In genomic region chr2:237882510-237883481, GRCh38 we compare ENCODE assay signal across 22 cellular contexts. TPM values are rescaled to one million over a fixed set of nuclear protein-coding genes. Genes with fewer than 3 reads are reported as not detected.
DNase-seq lines count a peak whose midpoint lies in the region; ATAC-seq, FAIRE-seq and TF ChIP-seq lines count a peak whose summit lies in the region.
"Had no signal": no experiment of that assay in that cellular context is flagged by ENCODE, and none has a peak within 500 bp of the region (broad histone marks: within the 10 kb centered on the region; RNA-seq: fewer than 3 reads in every experiment).

No MANE protein-coding gene starts in this region.

- 62 to 70% methylated on average over 17 to 20 of the region's 20 CpGs for WGBS in body of pancreas, 2 donors
- WGBS in stomach, 5 donors = 90 to 96% (median 94%) methylated on average over 19 to 20 of the region's 20 CpGs

- H3K9ac ChIP-seq in muscle layer of colon (ENCODE audit: low read length) = peak overlapping the region; percentile 6

- ATAC-seq in body of pancreas (peak; percentile 43), HG03175 (IDR thresholded peaks at IDR 0.05; ENCODE audit: unreplicated experiment) (no peak)
- ATAC-seq: activated CD8-positive, alpha-beta memory T cell treated with anti-CD3 and anti-CD28 coated beads, Interleukin-2, amount 10 ng/mL, durations not matched to agents 7 days and 5 days; activated naive CD4-positive, alpha-beta T cell treated with anti-CD3 and anti-CD28 coated beads, Interleukin-2, amount 50 U/mL, for 72 hours; left lobe of liver had no signal

- no peak for TF ChIP-seq POLR2A in body of pancreas (IDR thresholded peaks at IDR 0.05)
- TF ChIP-seq POLR2A in stomach (IDR thresholded peaks at IDR 0.05) = no peak

- no peak for TF ChIP-seq EP300 in stomach (IDR thresholded peaks at IDR 0.05)

- DNase-seq in D341Med (ENCODE audit: low spot score) (peak; percentile 15), body of pancreas (peak; percentile 35 to 64 (median 58)), stomach (no peak), GM19239 (ENCODE audit: insufficient read length, low spot score) (no peak), GM10266 (ENCODE audit: extremely low spot score) (no peak)
- DNase-seq: activated CD4-positive, alpha-beta T cell treated with anti-CD3 and anti-CD28 coated beads, Interleukin-2, amount 50 U/mL, for 1 hour; activated CD8-positive, alpha-beta memory T cell treated with anti-CD3 and anti-CD28 coated beads, Interleukin-2, amount 10 ng/mL, durations not matched to agents 7 days and 5 days; EL; midbrain; NCI-H1092 treated with DMSO at 0.1 percent for 48 hours; NCI-H1930; WERI-Rb-1 had no signal

- TF ChIP-seq CTCF in body of pancreas (IDR thresholded peaks at IDR 0.05) (no peak), stomach (IDR thresholded peaks at IDR 0.05) (no peak), GM10266 (IDR thresholded peaks at IDR 0.05; ENCODE audit: control insufficient read depth, insufficient read depth, low read depth, missing control alignments) (no peak)

- no peak overlapping the region for H3K4me3 ChIP-seq in body of pancreas
- no peak overlapping the region for H3K4me3 ChIP-seq in muscle layer of colon (ENCODE audit: low read depth in 1 of 2, low read length in 2 of 2)
- no peak overlapping the region for H3K4me3 ChIP-seq in stomach
- H3K4me3 ChIP-seq: dorsolateral prefrontal cortex had no signal

- no peak for FAIRE-seq in GM19239 (lab: Jason Lieb, UNC)
- FAIRE-seq: astrocyte, D721Med, urothelium cell line had no signal

- no peaks in the 10 kb centered on the region for H3K27me3 ChIP-seq in body of pancreas
- H3K27me3 ChIP-seq in muscle layer of colon (ENCODE audit: control insufficient read depth in 1 of 2, insufficient read depth in 2 of 2, low read length in 2 of 2) = no peaks in the 10 kb centered on the region
- H3K27me3 ChIP-seq in stomach = no peaks in the 10 kb centered on the region
- H3K27me3 ChIP-seq: dorsolateral prefrontal cortex had no signal

- H3K27ac ChIP-seq in body of pancreas (peak overlapping the region in 3 of 4 donors; percentile 29 to 50 (median 49)), muscle layer of colon (ENCODE audit: low read depth, low read length) (peak overlapping the region; percentile 91), stomach (peak overlapping the region in 3 of 5 donors; percentile 27 to 94 (median 82))
- H3K27ac ChIP-seq: C4-2B, epithelial cell of prostate, WERI-Rb-1 had no signal

- H3K9me3 ChIP-seq in body of pancreas (no peaks in the 10 kb centered on the region), muscle layer of colon (ENCODE audit: low read length) (no peaks in the 10 kb centered on the region), stomach (no peaks in the 10 kb centered on the region)

- intact Hi-C loops in body of pancreas (cut with DNase I) (no loop called here), stomach (cut with DNase I; ENCODE audit: low total_unique reads) (no loop called here)

- H3K36me3 ChIP-seq in body of pancreas (replicated peaks in 1 of 2; ENCODE audit: insufficient read depth in 1 of 2, low read depth in 2 of 2) = no peaks in the 10 kb centered on the region
- H3K36me3 ChIP-seq in muscle layer of colon (ENCODE audit: insufficient read depth, low read length) = peaks cover 22% of the 10 kb centered on the region
- peaks cover 0 to 11% (median 5%) of the 10 kb centered on the region in 4 donors for H3K36me3 ChIP-seq in stomach
- H3K36me3 ChIP-seq: WERI-Rb-1 had no signal

- peaks cover 30% of the 10 kb centered on the region for H3K4me1 ChIP-seq in body of pancreas
- peaks cover 67% of the 10 kb centered on the region for H3K4me1 ChIP-seq in muscle layer of colon (ENCODE audit: insufficient read depth, low read length)
- peaks cover 0 to 43% (median 21%) of the 10 kb centered on the region in 4 donors for H3K4me1 ChIP-seq in stomach

RNA-seq across cellular contexts. Expression of gene RAMP1, which starts 23.4 kb away (rescaled TPM):
- total RNA-seq in body of pancreas = 10 to 100 TPM; 74.2 to 85.4 TPM
- 100 to 1,000 TPM in 1 of 5 donors, 10 to 100 TPM in 3, under 1 TPM in 1; 0.87 to 113 (median 31.4) TPM for total RNA-seq in stomach
- polyA plus RNA-seq in stomach = 100 to 1,000 TPM in 1 of 3 donors, 10 to 100 TPM in 2; 14.1 to 101 (median 32.3) TPM

Comparison
In these comparisons a context has a peak if more than half of its experiments do, and no peak if none do; other contexts are left out.
1. DNase-seq: peak in D341Med (single experiment) and body of pancreas (4 of 4); none in stomach (single experiment), GM19239 (single experiment) and GM10266 (single experiment).
2. Peak in every context shown above with its lines, with median percentiles within 50 percentile points of each other: H3K27ac ChIP-seq.